ENCODE assay signal across 7 cellular contexts in genomic region chr5:119269061-119269579, GRCh38.
DNase-seq lines count a peak whose midpoint lies in the region; ATAC-seq and TF ChIP-seq lines count a peak whose summit lies in the region.

No MANE protein-coding gene starts in this region.

- H2AFZ ChIP-seq in Loucy (ENCODE audit: low read length): 0 out of 2 replicates have a peak overlapping the region, but pooled peaks have one; percentile 13

- no peak for TF ChIP-seq POLR2A in erythroblast (IDR thresholded peaks at IDR 0.05; ENCODE audit: low read length)

- H3K4me1 ChIP-seq in Loucy (ENCODE audit: insufficient read depth, low read length, poor library complexity, severe bottlenecking): peaks cover 25% of the 10 kb centered on the region

- TF ChIP-seq CTCF in Loucy (conservative IDR thresholded peaks at IDR 0.05; ENCODE audit: low read length): no peak

- no peaks in the 10 kb centered on the region for H3K27me3 ChIP-seq in Loucy (ENCODE audit: insufficient read depth, low read length, poor library complexity, severe bottlenecking)

- peaks cover 0 to 2% (median 0%) of the 10 kb centered on the region in 7 donors for H3K9me3 Mint-ChIP-seq in naive B cell

- peaks cover 52% of the 10 kb centered on the region for H3K79me2 ChIP-seq in Loucy (ENCODE audit: insufficient read depth, low read length)

- H3K9me2 ChIP-seq in Loucy (replicated peaks; ENCODE audit: low read depth, low read length): no peaks in the 10 kb centered on the region

- H3K9ac ChIP-seq in Loucy (ENCODE audit: low read depth, low read length, poor library complexity, severe bottlenecking): peak overlapping the region; percentile 97

- peaks cover 56 to 70% (median 68%) of the 10 kb centered on the region in 3 donors for H3K4me1 Mint-ChIP-seq in naive B cell

- peaks cover 0 to 5% of the 10 kb centered on the region in 2 donors for H3K36me3 Mint-ChIP-seq in naive B cell

- H3K27ac Mint-ChIP-seq in naive B cell: peak overlapping the region; percentile 91 to 99 (median 95)

- peak; percentile 49 for DNase-seq in activated CD4-positive, CD25-positive, alpha-beta regulatory T cell treated with anti-CD3 and anti-CD28 coated beads, Interleukin-2, amount 50 U/mL, for 72 hours
- DNase-seq in erythroblast (lab: John Stamatoyannopoulos, UW) (peak; percentile 78 to 91), naive B cell (peak; percentile 43), T1000 (lab: John Stamatoyannopoulos, UW) (no peak)

- ATAC-seq in GM21825 (IDR thresholded peaks at IDR 0.05; ENCODE audit: unreplicated experiment): peak; percentile 5
- ATAC-seq in naive B cell (ENCODE audit: low read depth in 2 of 2): peak in 1 of 2 donors; percentile 2

- H3K27me3 Mint-ChIP-seq in naive B cell: no peaks in the 10 kb centered on the region

- no peaks in the 10 kb centered on the region for H3F3A ChIP-seq in Loucy (ENCODE audit: low read depth)

- peak overlapping the region; percentile 95 for H3K4me3 ChIP-seq in GM08714 (ENCODE audit: low read length)
- peak overlapping the region; percentile 74 for H3K4me3 ChIP-seq in Loucy (ENCODE audit: low read length, poor library complexity, severe bottlenecking)

- H3K9me3 ChIP-seq in Loucy (ENCODE audit: insufficient read depth, low read depth, low read length): no peaks in the 10 kb centered on the region

- H3K36me3 ChIP-seq in Loucy (ENCODE audit: insufficient read depth, low read length): no peaks in the 10 kb centered on the region

- no peaks in the 10 kb centered on the region for H4K20me1 ChIP-seq in Loucy (ENCODE audit: insufficient read depth, low read length, poor library complexity, severe bottlenecking)

- H3K4me3 Mint-ChIP-seq in naive B cell: peak overlapping the region; percentile 90 to 100 (median 98)

- H3K4me2 ChIP-seq in Loucy (ENCODE audit: low read depth, low read length, poor library complexity, severe bottlenecking): peak overlapping the region; percentile 82
